Comparison of ENCODE assay signal across 12 cellular contexts in the genomic region with DNA sequence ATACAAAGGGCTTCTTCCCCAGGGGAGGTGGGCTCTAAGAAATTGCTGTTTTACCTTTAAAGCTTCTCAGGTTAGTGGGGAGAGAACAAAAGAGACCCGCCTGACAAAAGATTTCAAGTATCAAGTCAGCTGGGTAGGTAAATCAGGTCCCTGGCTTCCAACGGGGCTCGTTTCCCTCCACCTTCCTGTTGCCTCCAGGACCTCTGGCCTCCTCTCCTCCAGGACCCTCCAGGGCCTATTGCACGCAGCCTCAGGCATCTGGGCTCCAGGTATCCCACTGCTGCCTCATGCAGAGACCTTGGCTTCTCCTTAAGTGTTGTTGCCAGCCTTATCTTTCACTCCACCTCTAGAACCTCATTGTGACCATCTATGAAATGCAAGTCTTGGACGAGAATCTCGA. TPM values are rescaled to one million over a fixed set of nuclear protein-coding genes. Genes with fewer than 3 reads are reported as not detected.
A peak's percentile ranks its signal among the peaks of the same experiment; 100 is the strongest.
DNase-seq lines count a peak whose midpoint lies in the region; ATAC-seq and TF ChIP-seq lines count a peak whose summit lies in the region.
"Had no signal": no experiment of that assay in that cellular context is flagged by ENCODE, and none has a peak within 500 bp of the region (broad histone marks: within the 10 kb centered on the region; RNA-seq: fewer than 3 reads in every experiment).

No MANE protein-coding gene starts in this region.

- no peak overlapping the region for H2AFZ ChIP-seq in mesenchymal stem cell (ENCODE audit: low read depth, low read length)

- POLR2A ChIA-PET in AG04449 (lab: Yijun Ruan, JAX), result no interaction called here
- POLR2A ChIA-PET in activated CD8-positive, alpha-beta T cell treated with anti-CD3 and anti-CD28 coated beads, Interleukin-2, amount 10 ng/mL, durations not matched to agents 7 days and 5 days (lab: Charles Lee), result no interaction called here

- H2BK12ac ChIP-seq in mesenchymal stem cell (ENCODE audit: low read length in 2 of 2), result no peak overlapping the region

- H2BK120ac ChIP-seq in mesenchymal stem cell (ENCODE audit: low read depth, low read length), result no peak overlapping the region

- H2BK5ac ChIP-seq in mesenchymal stem cell (ENCODE audit: low read depth, low read length, poor library complexity, severe bottlenecking), result no peak overlapping the region

- no peaks in the 10 kb centered on the region for H3K9me3 Mint-ChIP-seq in activated CD8-positive, alpha-beta T cell treated with anti-CD3 and anti-CD28 coated beads, Interleukin-2, amount 10 ng/mL, durations not matched to agents 7 days and 5 days (ENCODE audit: insufficient read depth)
- H3K9me3 Mint-ChIP-seq in osteocyte (ENCODE audit: unreplicated experiment), result no peaks in the 10 kb centered on the region
- H3K9me3 Mint-ChIP-seq: IgD-negative memory B cell, immature natural killer cell had no signal

- H3K36me3 ChIP-seq in mesenchymal stem cell (ENCODE audit: control insufficient read depth in 1 of 2, insufficient read depth in 2 of 2, low read depth in 1 of 2, low read length in 2 of 2), result no peaks in the 10 kb centered on the region
- H3K36me3 ChIP-seq: esophagus muscularis mucosa had no signal

- peaks cover 53% of the 10 kb centered on the region for H3K36me3 Mint-ChIP-seq in activated CD8-positive, alpha-beta T cell treated with anti-CD3 and anti-CD28 coated beads, Interleukin-2, amount 10 ng/mL, durations not matched to agents 7 days and 5 days (ENCODE audit: low read depth)
- peaks cover 3% of the 10 kb centered on the region for H3K36me3 Mint-ChIP-seq in osteocyte (ENCODE audit: unreplicated experiment)
- H3K36me3 Mint-ChIP-seq: immature natural killer cell had no signal

- peak overlapping the region; percentile 25 for H3K27ac Mint-ChIP-seq in activated CD8-positive, alpha-beta T cell treated with anti-CD3 and anti-CD28 coated beads, Interleukin-2, amount 10 ng/mL, durations not matched to agents 7 days and 5 days
- H3K27ac Mint-ChIP-seq in osteocyte (ENCODE audit: unreplicated experiment), result no peak overlapping the region

- no peaks in the 10 kb centered on the region for H3K9me3 ChIP-seq in mesenchymal stem cell (ENCODE audit: control insufficient read depth, low read length)
- H3K9me3 ChIP-seq: esophagus muscularis mucosa had no signal

- H3K4me3 Mint-ChIP-seq in activated CD8-positive, alpha-beta T cell treated with anti-CD3 and anti-CD28 coated beads, Interleukin-2, amount 10 ng/mL, durations not matched to agents 7 days and 5 days, result peak overlapping the region; percentile 76
- no peak overlapping the region for H3K4me3 Mint-ChIP-seq in osteocyte (ENCODE audit: unreplicated experiment)

- no peak overlapping the region for H3K27ac ChIP-seq in mesenchymal stem cell (ENCODE audit: low read length, poor library complexity, severe bottlenecking)

- TF ChIP-seq CTCF in AG04449 (IDR thresholded peaks at IDR 0.05; ENCODE audit: insufficient read depth, low read length, missing control alignments) (no peak), osteocyte (IDR thresholded peaks at IDR 0.05) (no peak)

- peaks cover 33% of the 10 kb centered on the region for H3K4me1 ChIP-seq in mesenchymal stem cell (ENCODE audit: control insufficient read depth, insufficient read depth, low read depth, low read length)

- no peak overlapping the region for H3K4me2 ChIP-seq in mesenchymal stem cell (ENCODE audit: low read length, poor library complexity, severe bottlenecking)

- H3K14ac ChIP-seq in mesenchymal stem cell (ENCODE audit: low read length in 2 of 2), result no peak overlapping the region

- ATAC-seq in activated CD8-positive, alpha-beta T cell treated with anti-CD3 and anti-CD28 coated beads, Interleukin-2, amount 10 ng/mL, durations not matched to agents 7 days and 5 days, result no peak
- ATAC-seq in GM21786 (IDR thresholded peaks at IDR 0.05; ENCODE audit: unreplicated experiment), result no peak

- no peak overlapping the region for H4K91ac ChIP-seq in mesenchymal stem cell (ENCODE audit: low read length)

- H3K4me1 Mint-ChIP-seq in activated CD8-positive, alpha-beta T cell treated with anti-CD3 and anti-CD28 coated beads, Interleukin-2, amount 10 ng/mL, durations not matched to agents 7 days and 5 days (ENCODE audit: low read depth), result peaks cover 64% of the 10 kb centered on the region
- peaks cover 28% of the 10 kb centered on the region for H3K4me1 Mint-ChIP-seq in osteocyte (ENCODE audit: unreplicated experiment)

- 82% methylated on average over 6 of the region's 6 CpGs for WGBS in mesenchymal stem cell

- CTCF ChIA-PET in AG04449 (lab: Yijun Ruan, JAX), result no interaction called here
- CTCF ChIA-PET in activated CD8-positive, alpha-beta T cell treated with anti-CD3 and anti-CD28 coated beads, Interleukin-2, amount 10 ng/mL, durations not matched to agents 7 days and 5 days (lab: Charles Lee), result no interaction called here

- H3K4me3 ChIP-seq in AG04449 (ENCODE audit: low read depth, low read length) (peak overlapping the region; percentile 97), mesenchymal stem cell (ENCODE audit: insufficient read depth in 1 of 2, low read depth in 1 of 2, low read length in 2 of 2) (no peak overlapping the region)

- peaks cover 15% of the 10 kb centered on the region for H3K79me1 ChIP-seq in mesenchymal stem cell (replicated peaks; ENCODE audit: low read length, poor library complexity, severe bottlenecking)

- peak overlapping the region; percentile 42 for H2AK5ac ChIP-seq in mesenchymal stem cell (ENCODE audit: low read length, severe bottlenecking)

- H2BK15ac ChIP-seq in mesenchymal stem cell (ENCODE audit: low read depth, poor library complexity, severe bottlenecking), result no peak overlapping the region

- H3K27me3 ChIP-seq in mesenchymal stem cell (ENCODE audit: control insufficient read depth in 1 of 2, insufficient read depth in 1 of 2, low read length in 2 of 2), result no peaks in the 10 kb centered on the region
- H3K27me3 ChIP-seq: esophagus muscularis mucosa had no signal

- H4K8ac ChIP-seq in mesenchymal stem cell (ENCODE audit: low read length), result no peak overlapping the region

- H3K9ac ChIP-seq in mesenchymal stem cell (ENCODE audit: low read length), result no peak overlapping the region

- H3K18ac ChIP-seq in mesenchymal stem cell (ENCODE audit: low read depth in 1 of 2, low read length in 2 of 2), result no peak overlapping the region

- no peak overlapping the region for H3K4ac ChIP-seq in mesenchymal stem cell (ENCODE audit: low read depth in 1 of 2, low read length in 2 of 2)

- DNase-seq in AG04449 (ENCODE audit: low read depth, low spot score) (no peak), ELF-1 (ENCODE audit: low read depth, low spot score) (peak; percentile 44), mesenchymal stem cell (no peak), NCI-H446 treated with DMSO at 0.1 percent for 48 hours (lab: John Stamatoyannopoulos, UW) (no peak), globus pallidus (ENCODE audit: low spot score) (no peak), osteocyte (ENCODE audit: extremely low spot score, unreplicated experiment) (no peak)
- DNase-seq in activated CD8-positive, alpha-beta T cell treated with anti-CD3 and anti-CD28 coated beads, Interleukin-2, amount 10 ng/mL, durations not matched to agents 7 days and 5 days, result no peak
- DNase-seq: immature natural killer cell, NCI-H1930 had no signal

- peaks cover 4% of the 10 kb centered on the region for H3K27me3 Mint-ChIP-seq in activated CD8-positive, alpha-beta T cell treated with anti-CD3 and anti-CD28 coated beads, Interleukin-2, amount 10 ng/mL, durations not matched to agents 7 days and 5 days (ENCODE audit: low read depth)
- no peaks in the 10 kb centered on the region for H3K27me3 Mint-ChIP-seq in osteocyte (ENCODE audit: unreplicated experiment)

- H3K23ac ChIP-seq in mesenchymal stem cell (ENCODE audit: low read length in 2 of 2), result no peak overlapping the region

RNA-seq across cellular contexts. Expression of a gene that starts 2.9 kb away (rescaled TPM):
- total RNA-seq in activated CD8-positive, alpha-beta T cell treated with anti-CD3 and anti-CD28 coated beads, Interleukin-2, amount 10 ng/mL, durations not matched to agents 7 days and 5 days, result 10 to 100 TPM; 61.5 to 62.9 TPM
- polyA plus RNA-seq in mesenchymal stem cell (2013, experiment 1 of 2), result 30.5 TPM
- 31.1 TPM for polyA plus RNA-seq in mesenchymal stem cell (2013, experiment 2 of 2)
- 29.2 and 31.6 TPM in 2 replicates for total RNA-seq in osteocyte
